10 cellular contexts compared by ENCODE assay signal in genomic region chr5:36060516-36060885, GRCh38. TPM values are rescaled to one million over a fixed set of nuclear protein-coding genes. Genes with fewer than 3 reads are reported as not detected.
A peak's percentile ranks its signal among the peaks of the same experiment; 100 is the strongest.
DNase-seq lines count a peak whose midpoint lies in the region; ATAC-seq, FAIRE-seq and TF ChIP-seq lines count a peak whose summit lies in the region.
"Had no signal": no experiment of that assay in that cellular context is flagged by ENCODE, and none has a peak within 500 bp of the region (broad histone marks: within the 10 kb centered on the region; RNA-seq: fewer than 3 reads in every experiment).

No MANE protein-coding gene starts in this region.

- H3K27me3 ChIP-seq in adipocyte (replicated peaks; ENCODE audit: control insufficient read depth, insufficient read depth, low read length) (peaks cover 48% of the 10 kb centered on the region), pancreas (no peaks in the 10 kb centered on the region), stomach (peaks cover 0 to 9% (median 0%) of the 10 kb centered on the region in 3 donors)

- ATAC-seq in HG02610 (IDR thresholded peaks at IDR 0.05; ENCODE audit: unreplicated experiment) (no peak), pancreas (no peak), GM21390 (IDR thresholded peaks at IDR 0.05; ENCODE audit: unreplicated experiment) (no peak)

- H3K4me1 ChIP-seq in adipocyte (ENCODE audit: control insufficient read depth, insufficient read depth, low read length): no peaks in the 10 kb centered on the region
- H3K4me1 ChIP-seq in pancreas: no peaks in the 10 kb centered on the region
- H3K4me1 ChIP-seq in stomach: no peaks in the 10 kb centered on the region

- no peak for TF ChIP-seq POLR2A in stomach (IDR thresholded peaks at IDR 0.05)

- H3K36me3 ChIP-seq in adipocyte (ENCODE audit: control insufficient read depth, insufficient read depth, low read length, severe bottlenecking): no peaks in the 10 kb centered on the region
- no peaks in the 10 kb centered on the region for H3K36me3 ChIP-seq in pancreas
- no peaks in the 10 kb centered on the region for H3K36me3 ChIP-seq in stomach

- H3K4me3 ChIP-seq in adipocyte (ENCODE audit: low read length) (no peak overlapping the region), pancreas (no peak overlapping the region), stomach (no peak overlapping the region)

- no peak overlapping the region for H3K27ac ChIP-seq in 22Rv1
- no peak overlapping the region for H3K27ac ChIP-seq in pancreas
- no peak overlapping the region for H3K27ac ChIP-seq in stomach

- FAIRE-seq in pancreas (lab: Jason Lieb, UNC): no peak

- WGBS in pancreas, 2 donors: 68 to 79% methylated on average over 10 of the region's 10 CpGs
- WGBS in stomach, 5 donors: 61 to 83% (median 80%) methylated on average over 10 of the region's 10 CpGs

- DNase-seq in EH (ENCODE audit: low read depth) (peak; percentile 48), adipocyte (ENCODE audit: low read depth) (peak; percentile 44), pancreas (no peak), stomach (no peak)
- DNase-seq: DMS79 treated with DMSO at 0.1 percent for 48 hours had no signal

- no peak overlapping the region for H3K9ac ChIP-seq in adipocyte (ENCODE audit: low read length)

- H3K9me3 ChIP-seq in adipocyte (ENCODE audit: control insufficient read depth, low read length): no peaks in the 10 kb centered on the region
- no peaks in the 10 kb centered on the region for H3K9me3 ChIP-seq in pancreas
- peaks cover 0 to 5% (median 0%) of the 10 kb centered on the region in 4 donors for H3K9me3 ChIP-seq in stomach

- intact Hi-C loops in pancreas (cut with DNase I): no loop called here
- intact Hi-C loops in stomach (cut with DNase I; ENCODE audit: low total_unique reads): no loop called here

- no peak for TF ChIP-seq EP300 in stomach (IDR thresholded peaks at IDR 0.05)

- TF ChIP-seq CTCF in 22Rv1 (IDR thresholded peaks at IDR 0.05) (peak; percentile 61), LNCAP (IDR thresholded peaks at IDR 0.05) (peak; percentile 57), pancreas (IDR thresholded peaks at IDR 0.05) (no peak), stomach (IDR thresholded peaks at IDR 0.05) (no peak)

RNA-seq across cellular contexts. Expression of gene UGT3A2, which starts 6.2 kb away (rescaled TPM):
- total RNA-seq in pancreas: under 1 TPM in 1 of 6 donors, not detected in 5; 0.06 TPM
- under 1 TPM in 1 of 2 donors, not detected in 1; 0.07 TPM for polyA plus RNA-seq in pancreas
- not detected for total RNA-seq in stomach
- polyA plus RNA-seq in stomach: 1 to 10 TPM in 1 of 3 donors, not detected in 2; 2.0 TPM
- total RNA-seq: posterior vena cava had no signal

Comparison
In these comparisons a context has a peak if more than half of its experiments do, and no peak if none do; other contexts are left out.
1. CTCF ChIP-seq: peak in 22Rv1 (single experiment) and LNCAP (single experiment); none in pancreas (0 of 4) and stomach (0 of 7).
2. DNase-seq: peak in EH (single experiment) and adipocyte (single experiment); none in pancreas (0 of 6) and stomach (single experiment).